Comparison of ENCODE assay signal across 15 cellular contexts in genomic region chr2:186605041-186605440, GRCh38. TPM values are rescaled to one million over a fixed set of nuclear protein-coding genes. Genes with fewer than 3 reads are reported as not detected.
DNase-seq lines count a peak whose midpoint lies in the region; ATAC-seq, FAIRE-seq and TF ChIP-seq lines count a peak whose summit lies in the region.
"Had no signal": no experiment of that assay in that cellular context is flagged by ENCODE, and none has a peak within 500 bp of the region (broad histone marks: within the 10 kb centered on the region; RNA-seq: fewer than 3 reads in every experiment).

No MANE protein-coding gene starts in this region.

- 74% methylated on average over 3 of the region's 3 CpGs for WGBS in esophagus muscularis mucosa
- 71 to 88% methylated on average over 3 of the region's 3 CpGs for WGBS in mesodermal cell (ENCODE audit: insufficient coverage in 2 of 2), 2 experiments

- H3K4me3 ChIP-seq in esophagus muscularis mucosa (no peak overlapping the region), mesodermal cell (ENCODE audit: extremely low read depth, insufficient read depth, low read length, poor library complexity, severe bottlenecking) (no peak overlapping the region), foreskin fibroblast (ENCODE audit: low read depth in 1 of 2, low read length in 2 of 2) (no peak overlapping the region)

- no peak for TF ChIP-seq CTCF in esophagus muscularis mucosa (IDR thresholded peaks at IDR 0.05)
- no peak for TF ChIP-seq CTCF in foreskin fibroblast (IDR thresholded peaks at IDR 0.05; ENCODE audit: low read depth, low read length)

- H3K27me3 ChIP-seq in esophagus muscularis mucosa = no peaks in the 10 kb centered on the region

- no peaks in the 10 kb centered on the region for H3K9me3 ChIP-seq in esophagus muscularis mucosa
- no peaks in the 10 kb centered on the region for H3K9me3 ChIP-seq in mesodermal cell (ENCODE audit: control insufficient read depth, low read length)

- intact Hi-C loops in esophagus muscularis mucosa (cut with DNase I) = no loop called here

- TF ChIP-seq POLR2A in esophagus muscularis mucosa (IDR thresholded peaks at IDR 0.05; ENCODE audit: low read depth) (no peak), GM12892 (IDR thresholded peaks at IDR 0.05; ENCODE audit: low read depth, low read length) (no peak)

- DNase-seq in A172 (ENCODE audit: low spot score) (peak; percentile 32), NCI-H510A (lab: John Stamatoyannopoulos, UW) (peak; percentile 8), esophagus muscularis mucosa (ENCODE audit: extremely low spot score) (no peak), foreskin fibroblast (no peak), GM12892 (ENCODE audit: insufficient read length) (no peak), NCI-H1105 (lab: John Stamatoyannopoulos, UW) (no peak)
- DNase-seq: ACHN; activated CD4-positive, CD25-positive, alpha-beta regulatory T cell treated with anti-CD3 and anti-CD28 coated beads, Interleukin-2, amount 50 U/mL, for 72 hours; effector CD4-positive, alpha-beta T cell; left colon; NCI-H2107; stimulated activated CD8-positive, alpha-beta memory T cell treated with anti-CD3 and anti-CD28 coated beads, Interleukin-4, amount 100 ng/mL, for 48 hours had no signal

- no peak for FAIRE-seq in GM12892 (lab: Jason Lieb, UNC)
- FAIRE-seq: urothelium cell line had no signal

- H3K27ac ChIP-seq in esophagus muscularis mucosa (replicated peaks in 1 of 4) (peak overlapping the region; percentile 17 to 33 (median 26)), mesodermal cell (ENCODE audit: low read depth, low read length, severe bottlenecking) (peak overlapping the region; percentile 72)

- no peak for TF ChIP-seq EP300 in esophagus muscularis mucosa (IDR thresholded peaks at IDR 0.05)

- peaks cover 4 to 24% (median 16%) of the 10 kb centered on the region in 4 donors for H3K36me3 ChIP-seq in esophagus muscularis mucosa
- peaks cover 81% of the 10 kb centered on the region for H3K36me3 ChIP-seq in mesodermal cell (ENCODE audit: control insufficient read depth, insufficient read depth, low read length)

- H3K4me1 ChIP-seq in esophagus muscularis mucosa (peaks cover 16 to 43% (median 30%) of the 10 kb centered on the region in 4 donors), mesodermal cell (ENCODE audit: control insufficient read depth, insufficient read depth, low read length, poor library complexity, severe bottlenecking) (peaks cover 84% of the 10 kb centered on the region)

- ATAC-seq in HG03196 (IDR thresholded peaks at IDR 0.05; ENCODE audit: unreplicated experiment) = no peak
- ATAC-seq: left colon had no signal

RNA-seq across cellular contexts. Expression of gene ITGAV, which starts 15.2 kb away (rescaled TPM):
- total RNA-seq in A172 (2014; rRNA removed; shearing (Covaris generic)) = 104 and 110 TPM in 2 replicates
- total RNA-seq in esophagus muscularis mucosa = 100 to 1,000 TPM in 2 of 4 donors, 10 to 100 TPM in 2; 98.4 to 117 (median 105) TPM
- 473 TPM for polyA plus RNA-seq in mesodermal cell (2013, experiment 1 of 2)
- 410 TPM for polyA plus RNA-seq in mesodermal cell (2013, experiment 2 of 2)
- polyA plus RNA-seq in GM12892 (2012; ENCODE audit: missing spikeins) = 5.1 TPM

Comparison
In these comparisons a context has a peak if more than half of its experiments do, and no peak if none do; other contexts are left out.
1. DNase-seq: peak in A172 (single experiment) and NCI-H510A (single experiment); none in esophagus muscularis mucosa (single experiment), foreskin fibroblast (0 of 2), GM12892 (single experiment) and NCI-H1105 (single experiment).